In genomic region chr7:849145-849544, GRCh38 we compare ENCODE assay signal across 17 cellular contexts. TPM values are rescaled to one million over a fixed set of nuclear protein-coding genes. Genes with fewer than 3 reads are reported as not detected.
DNase-seq lines count a peak whose midpoint lies in the region; ATAC-seq and TF ChIP-seq lines count a peak whose summit lies in the region.
"Had no signal": no experiment of that assay in that cellular context is flagged by ENCODE, and none has a peak within 500 bp of the region (broad histone marks: within the 10 kb centered on the region; RNA-seq: fewer than 3 reads in every experiment).

No MANE protein-coding gene starts in this region.

- intact Hi-C loops in left cardiac atrium (cut with DNase I) = no loop called here
- intact Hi-C loops in left ventricle myocardium inferior (cut with micrococcal nuclease) = no loop called here
- intact Hi-C loops in aorta (cut with DNase I) = no loop called here

- H3K4me1 ChIP-seq in left ventricle myocardium inferior (peaks cover 17% of the 10 kb centered on the region), endodermal cell (ENCODE audit: control insufficient read depth, insufficient read depth, low read length) (no peaks in the 10 kb centered on the region), aorta (ENCODE audit: control insufficient read depth in 1 of 2, insufficient read depth in 2 of 2, low read length in 2 of 2) (no peaks in the 10 kb centered on the region)
- H3K4me1 ChIP-seq: BLaER1 treated with 17β-estradiol and CSF1 and Interleukin-3, amounts not matched to agents 10 nM and 100 nM had no signal

- no peak for TF ChIP-seq CTCF in left ventricle myocardium inferior (IDR thresholded peaks at IDR 0.05; ENCODE audit: borderline replicate concordance)
- TF ChIP-seq CTCF in endodermal cell (conservative IDR thresholded peaks at IDR 0.05) = no peak
- TF ChIP-seq CTCF in progenitor cell of endocrine pancreas (IDR thresholded peaks at IDR 0.05; ENCODE audit: unreplicated experiment) = no peak
- no peak for TF ChIP-seq CTCF in endothelial cell (IDR thresholded peaks at IDR 0.05; ENCODE audit: unreplicated experiment)
- no peak for TF ChIP-seq CTCF in GM20000 (IDR thresholded peaks at IDR 0.05; ENCODE audit: extremely low read depth, missing control alignments)

- H3K4me3 Mint-ChIP-seq in endodermal cell (no peak overlapping the region), progenitor cell of endocrine pancreas (ENCODE audit: low read depth) (no peak overlapping the region), endothelial cell (ENCODE audit: unreplicated experiment) (no peak overlapping the region)
- H3K4me3 Mint-ChIP-seq: CD8-positive, alpha-beta T cell; HFFc6 had no signal

- peak overlapping the region; percentile 24 for H3K27ac Mint-ChIP-seq in endodermal cell
- H3K27ac Mint-ChIP-seq in progenitor cell of endocrine pancreas = peak overlapping the region; percentile 37
- no peak overlapping the region for H3K27ac Mint-ChIP-seq in endothelial cell (ENCODE audit: unreplicated experiment)
- H3K27ac Mint-ChIP-seq: CD8-positive, alpha-beta T cell; HFFc6 had no signal

- H3K4me1 Mint-ChIP-seq in endodermal cell = no peaks in the 10 kb centered on the region
- H3K4me1 Mint-ChIP-seq in progenitor cell of endocrine pancreas (ENCODE audit: low read depth) = no peaks in the 10 kb centered on the region
- H3K4me1 Mint-ChIP-seq in endothelial cell (ENCODE audit: unreplicated experiment) = no peaks in the 10 kb centered on the region

- H3K27ac ChIP-seq in left ventricle myocardium inferior (replicated peaks) = no peak overlapping the region
- H3K27ac ChIP-seq in endodermal cell (ENCODE audit: low read depth, low read length) = no peak overlapping the region
- H3K27ac ChIP-seq in aorta (ENCODE audit: low read depth in 1 of 2, low read length in 2 of 2) = no peak overlapping the region
- H3K27ac ChIP-seq: BLaER1 treated with 17β-estradiol and CSF1 and Interleukin-3, amounts not matched to agents 10 nM and 100 nM; GM23248; HL-60 had no signal

- peaks cover 4% of the 10 kb centered on the region for H3K9me3 Mint-ChIP-seq in endodermal cell
- H3K9me3 Mint-ChIP-seq in progenitor cell of endocrine pancreas (ENCODE audit: low read depth) = peaks cover 3% of the 10 kb centered on the region
- H3K9me3 Mint-ChIP-seq in endothelial cell (ENCODE audit: unreplicated experiment) = no peaks in the 10 kb centered on the region
- H3K9me3 Mint-ChIP-seq: CD8-positive, alpha-beta T cell; HFFc6 had no signal

- DNase-seq in left cardiac atrium (no peak), left ventricle myocardium inferior (no peak), endodermal cell (no peak), progenitor cell of endocrine pancreas (ENCODE audit: low spot score, unreplicated experiment) (no peak), aorta (no peak), endothelial cell (ENCODE audit: low spot score) (no peak), GM20000 (ENCODE audit: low spot score) (no peak)
- DNase-seq: 8988T; Calu3; CD8-positive, alpha-beta T cell; DMS79 treated with DMSO at 0.1 percent for 48 hours; GF-D8; GM23248; HCEC 1CT; HFFc6 had no signal

- H3K27me3 Mint-ChIP-seq in endodermal cell (ENCODE audit: insufficient read depth) = no peaks in the 10 kb centered on the region
- no peaks in the 10 kb centered on the region for H3K27me3 Mint-ChIP-seq in progenitor cell of endocrine pancreas
- H3K27me3 Mint-ChIP-seq in endothelial cell (ENCODE audit: unreplicated experiment) = peaks cover 7% of the 10 kb centered on the region

- 92 to 94% methylated on average over 14 of the region's 14 CpGs for WGBS in endodermal cell (ENCODE audit: insufficient coverage in 1 of 2, insufficient read length in 1 of 2), 2 experiments
- 89 to 92% methylated on average over 14 of the region's 14 CpGs for WGBS in aorta, 2 donors

- H3K9ac ChIP-seq in endodermal cell (ENCODE audit: extremely low read depth, low read length, poor library complexity, severe bottlenecking) = no peak overlapping the region
- H3K9ac ChIP-seq: BLaER1 treated with 17β-estradiol and CSF1 and Interleukin-3, amounts not matched to agents 10 nM and 100 nM; GM23248 had no signal

- peaks cover 69% of the 10 kb centered on the region for H3K36me3 Mint-ChIP-seq in endodermal cell (ENCODE audit: low read depth)
- peaks cover 32% of the 10 kb centered on the region for H3K36me3 Mint-ChIP-seq in progenitor cell of endocrine pancreas (ENCODE audit: insufficient read depth)
- peaks cover 59% of the 10 kb centered on the region for H3K36me3 Mint-ChIP-seq in endothelial cell (ENCODE audit: low read depth, unreplicated experiment)

- no peaks in the 10 kb centered on the region for H3K9me3 ChIP-seq in left ventricle myocardium inferior (replicated peaks)
- no peaks in the 10 kb centered on the region for H3K9me3 ChIP-seq in endodermal cell (ENCODE audit: control insufficient read depth, low read length)
- no peaks in the 10 kb centered on the region for H3K9me3 ChIP-seq in aorta (ENCODE audit: control insufficient read depth, low read length)

- ATAC-seq in left cardiac atrium (peak; percentile 14 to 32), aorta (ENCODE audit: low FRiP score) (no peak)
- ATAC-seq: CD8-positive, alpha-beta T cell had no signal

- H3K27me3 ChIP-seq in left ventricle myocardium inferior (ENCODE audit: low read depth) (no peaks in the 10 kb centered on the region), endodermal cell (ENCODE audit: control insufficient read depth, insufficient read depth, low read length, poor library complexity, severe bottlenecking) (no peaks in the 10 kb centered on the region), aorta (ENCODE audit: control insufficient read depth in 1 of 2, insufficient read depth in 2 of 2, low read length in 1 of 2) (no peaks in the 10 kb centered on the region)
- H3K27me3 ChIP-seq: BLaER1 treated with 17β-estradiol and CSF1 and Interleukin-3, amounts not matched to agents 10 nM and 100 nM had no signal

- peaks cover 92% of the 10 kb centered on the region for H3K36me3 ChIP-seq in left ventricle myocardium inferior
- peaks cover 73% of the 10 kb centered on the region for H3K36me3 ChIP-seq in endodermal cell (ENCODE audit: control insufficient read depth, insufficient read depth, low read length)
- peaks cover 0 to 17% of the 10 kb centered on the region in 2 donors for H3K36me3 ChIP-seq in aorta (ENCODE audit: control insufficient read depth in 1 of 2, insufficient read depth in 2 of 2, low read length in 1 of 2)

- H3K4me3 ChIP-seq in left ventricle myocardium inferior (no peak overlapping the region), endodermal cell (ENCODE audit: low read length) (no peak overlapping the region), aorta (ENCODE audit: low read length in 2 of 2) (no peak overlapping the region)
- H3K4me3 ChIP-seq: BLaER1 treated with 17β-estradiol and CSF1 and Interleukin-3, amounts not matched to agents 10 nM and 100 nM; GM23248 had no signal

RNA-seq across cellular contexts. Expression of gene SUN1, which starts 16.9 kb away (rescaled TPM):
- total RNA-seq in left cardiac atrium (100 to 1,000 TPM; 124 to 136 TPM), left ventricle myocardium inferior (183 TPM), endodermal cell (100 to 1,000 TPM; 133 to 136 TPM), progenitor cell of endocrine pancreas (152 and 157 TPM in 2 replicates), aorta (100 to 1,000 TPM; 200 to 236 TPM), endothelial cell (ENCODE audit: unreplicated experiment) (150 TPM)
- 114 TPM for polyA plus RNA-seq in endodermal cell (2013, experiment 1 of 2)
- polyA plus RNA-seq in endodermal cell (2013, experiment 2 of 2) = 103 TPM
- polyA plus RNA-seq in aorta = 100 to 1,000 TPM in 1 of 2 donors, 10 to 100 TPM in 1; 36.3 to 120 TPM

RNA-seq across cellular contexts. Expression of gene GET4, which starts 27.2 kb away (rescaled TPM):
- 10 to 100 TPM; 17.8 to 28.3 TPM for total RNA-seq in left cardiac atrium
- 22.9 TPM for total RNA-seq in left ventricle myocardium inferior
- 10 to 100 TPM; 73.3 to 84.3 TPM for total RNA-seq in endodermal cell
- 49.1 TPM for polyA plus RNA-seq in endodermal cell (2013, experiment 1 of 2)
- 46.6 TPM for polyA plus RNA-seq in endodermal cell (2013, experiment 2 of 2)
- total RNA-seq in progenitor cell of endocrine pancreas = 58.2 and 58.7 TPM in 2 replicates
- total RNA-seq in aorta = 10 to 100 TPM; 19.9 to 22.7 TPM
- 10 to 100 TPM; 16.5 to 58.3 TPM for polyA plus RNA-seq in aorta
- 61.3 TPM for total RNA-seq in endothelial cell (ENCODE audit: unreplicated experiment)
